Comparison of ENCODE assay signal across 1 cellular context in the genomic region with DNA sequence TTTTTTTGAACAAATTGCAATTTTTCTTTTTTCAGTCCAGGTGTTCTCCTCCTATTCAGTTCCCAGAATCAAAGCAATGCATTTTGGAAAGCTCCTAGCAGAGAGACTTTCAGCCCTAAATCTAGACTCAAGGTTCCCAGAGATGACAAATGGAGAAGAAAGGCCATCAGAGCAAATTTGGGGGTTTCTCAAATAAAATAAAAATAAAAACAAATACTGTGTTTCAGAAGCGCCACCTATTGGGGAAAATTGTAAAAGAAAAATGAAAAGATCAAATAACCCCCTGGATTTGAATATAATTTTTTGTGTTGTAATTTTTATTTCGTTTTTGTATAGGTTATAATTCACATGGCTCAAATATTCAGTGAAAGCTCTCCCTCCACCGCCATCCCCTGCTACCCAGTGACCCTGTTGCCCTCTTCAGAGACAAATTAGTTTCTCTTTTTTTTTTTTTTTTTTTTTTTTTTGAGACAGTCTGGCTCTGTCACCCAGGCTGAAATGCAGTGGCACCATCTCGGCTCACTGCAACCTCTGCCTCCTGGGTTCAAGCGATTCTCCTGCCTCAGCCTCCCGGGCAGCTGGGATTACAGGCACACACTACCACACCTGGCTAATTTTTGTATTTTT.
TF ChIP-seq lines count a peak whose summit lies in the region.

No MANE protein-coding gene starts in this region.

TF ChIP-seq in GM23338, 12 proteins besides CTCF, POLR2A, EP300 and RAD21:
- TF ChIP-seq, protein P1, sequence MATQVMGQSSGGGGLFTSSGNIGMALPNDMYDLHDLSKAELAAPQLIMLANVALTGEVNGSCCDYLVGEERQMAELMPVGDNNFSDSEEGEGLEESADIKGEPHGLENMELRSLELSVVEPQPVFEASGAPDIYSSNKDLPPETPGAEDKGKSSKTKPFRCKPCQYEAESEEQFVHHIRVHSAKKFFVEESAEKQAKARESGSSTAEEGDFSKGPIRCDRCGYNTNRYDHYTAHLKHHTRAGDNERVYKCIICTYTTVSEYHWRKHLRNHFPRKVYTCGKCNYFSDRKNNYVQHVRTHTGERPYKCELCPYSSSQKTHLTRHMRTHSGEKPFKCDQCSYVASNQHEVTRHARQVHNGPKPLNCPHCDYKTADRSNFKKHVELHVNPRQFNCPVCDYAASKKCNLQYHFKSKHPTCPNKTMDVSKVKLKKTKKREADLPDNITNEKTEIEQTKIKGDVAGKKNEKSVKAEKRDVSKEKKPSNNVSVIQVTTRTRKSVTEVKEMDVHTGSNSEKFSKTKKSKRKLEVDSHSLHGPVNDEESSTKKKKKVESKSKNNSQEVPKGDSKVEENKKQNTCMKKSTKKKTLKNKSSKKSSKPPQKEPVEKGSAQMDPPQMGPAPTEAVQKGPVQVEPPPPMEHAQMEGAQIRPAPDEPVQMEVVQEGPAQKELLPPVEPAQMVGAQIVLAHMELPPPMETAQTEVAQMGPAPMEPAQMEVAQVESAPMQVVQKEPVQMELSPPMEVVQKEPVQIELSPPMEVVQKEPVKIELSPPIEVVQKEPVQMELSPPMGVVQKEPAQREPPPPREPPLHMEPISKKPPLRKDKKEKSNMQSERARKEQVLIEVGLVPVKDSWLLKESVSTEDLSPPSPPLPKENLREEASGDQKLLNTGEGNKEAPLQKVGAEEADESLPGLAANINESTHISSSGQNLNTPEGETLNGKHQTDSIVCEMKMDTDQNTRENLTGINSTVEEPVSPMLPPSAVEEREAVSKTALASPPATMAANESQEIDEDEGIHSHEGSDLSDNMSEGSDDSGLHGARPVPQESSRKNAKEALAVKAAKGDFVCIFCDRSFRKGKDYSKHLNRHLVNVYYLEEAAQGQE (IDR thresholded peaks at IDR 0.05; ENCODE audit: unreplicated experiment) = no peak
- no peak for TF ChIP-seq POLR2AphosphoS5 (IDR thresholded peaks at IDR 0.05; ENCODE audit: low read depth)
